21 cellular contexts compared by ENCODE assay signal in genomic region chr15:49990835-49991540, GRCh38.
A peak's percentile ranks its signal among the peaks of the same experiment; 100 is the strongest.
DNase-seq lines count a peak whose midpoint lies in the region; ATAC-seq, FAIRE-seq and TF ChIP-seq lines count a peak whose summit lies in the region.
"Had no signal": no experiment of that assay in that cellular context is flagged by ENCODE, and none has a peak within 500 bp of the region (broad histone marks: within the 10 kb centered on the region; RNA-seq: fewer than 3 reads in every experiment).

No MANE protein-coding gene starts in this region.

- H3K4me2 ChIP-seq in neural cell (ENCODE audit: low read length), result no peak overlapping the region

- FAIRE-seq in GM19239 (lab: Jason Lieb, UNC), result peak; percentile 49
- FAIRE-seq: colon, islet of Langerhans had no signal

- DNase-seq in AG04449 (ENCODE audit: low read depth, low spot score) (peak; percentile 33), GM19239 (ENCODE audit: insufficient read length, low spot score) (no peak), esophagus muscularis mucosa (ENCODE audit: extremely low spot score) (no peak), dorsolateral prefrontal cortex (no peak), GM20000 (ENCODE audit: low spot score) (no peak), lower lobe of right lung (no peak)
- DNase-seq: activated CD4-positive, alpha-beta T cell treated with anti-CD3 and anti-CD28 coated beads, Interleukin-2, amount 10 ng/mL, durations not matched to agents 7 days and 5 days; activated naive CD4-positive, alpha-beta T cell; CD8-positive, alpha-beta T cell; DMS53; H9; head of caudate nucleus; mammary epithelial cell; naive thymus-derived CD4-positive, alpha-beta T cell; stimulated activated CD4-positive, alpha-beta T cell treated with anti-CD3 and anti-CD28 coated beads, Interleukin-4, amount 100 ng/mL, for 4 hours; substantia nigra had no signal

- H3K79me2 ChIP-seq in neural cell (replicated peaks; ENCODE audit: insufficient read depth, low read length), result no peaks in the 10 kb centered on the region

- TF ChIP-seq CTCF in AG04449 (IDR thresholded peaks at IDR 0.05; ENCODE audit: insufficient read depth, low read length, missing control alignments), result no peak
- TF ChIP-seq CTCF in esophagus muscularis mucosa (IDR thresholded peaks at IDR 0.05), result no peak
- no peak for TF ChIP-seq CTCF in neural cell (IDR thresholded peaks at IDR 0.05; ENCODE audit: poor library complexity, severe bottlenecking)
- TF ChIP-seq CTCF in dorsolateral prefrontal cortex (IDR thresholded peaks at IDR 0.05 in 54 of 56, conservative IDR thresholded peaks at IDR 0.05 in 2 of 56; ENCODE audit: low read depth in 1 of 56, partially characterized antibody in 56 of 56), result no peak
- no peak for TF ChIP-seq CTCF in GM20000 (IDR thresholded peaks at IDR 0.05; ENCODE audit: extremely low read depth, missing control alignments)
- no peak for TF ChIP-seq CTCF in lower lobe of right lung (IDR thresholded peaks at IDR 0.05)

- peak overlapping the region; percentile 28 to 60 (median 40) for H3K27ac ChIP-seq in esophagus muscularis mucosa (replicated peaks in 1 of 4)
- no peak overlapping the region for H3K27ac ChIP-seq in neural cell (ENCODE audit: low read length)
- H3K27ac ChIP-seq in dorsolateral prefrontal cortex, result no peak overlapping the region
- H3K27ac ChIP-seq in lower lobe of right lung, result no peak overlapping the region
- H3K27ac ChIP-seq: skin epidermis had no signal

- ATAC-seq in HG03135 (IDR thresholded peaks at IDR 0.05; ENCODE audit: unreplicated experiment) (no peak), lower lobe of right lung (no peak)
- ATAC-seq: CD8-positive, alpha-beta T cell; naive thymus-derived CD4-positive, alpha-beta T cell had no signal

- WGBS in esophagus muscularis mucosa, result 52% methylated on average over 6 of the region's 6 CpGs

- no peak for TF ChIP-seq RAD21 in neural cell (conservative IDR thresholded peaks at IDR 0.05)

- H4K20me1 ChIP-seq in neural cell (ENCODE audit: insufficient read depth), result no peaks in the 10 kb centered on the region

- H3K4me1 ChIP-seq in esophagus muscularis mucosa, result peaks cover 24 to 94% (median 71%) of the 10 kb centered on the region in 4 donors
- H3K4me1 ChIP-seq in lower lobe of right lung, result peaks cover 4% of the 10 kb centered on the region

- no peak for TF ChIP-seq POLR2A in esophagus muscularis mucosa (IDR thresholded peaks at IDR 0.05; ENCODE audit: low read depth)

- H3K4me3 ChIP-seq in AG04449 (ENCODE audit: low read depth, low read length) (no peak overlapping the region), esophagus muscularis mucosa (no peak overlapping the region), neural cell (ENCODE audit: low read length) (no peak overlapping the region), dorsolateral prefrontal cortex (no peak overlapping the region), lower lobe of right lung (no peak overlapping the region)
- H3K4me3 ChIP-seq: skin epidermis had no signal

- CTCF ChIA-PET in AG04449 (lab: Yijun Ruan, JAX), result interaction anchor here (1.2 to 3.5 kb wide), 3 partner anchors 12 to 568 kb away, joined by 3 to 22 read pairs (median 3); no protein-coding TSS in a partner anchor

- no peaks in the 10 kb centered on the region for H3K9me3 ChIP-seq in esophagus muscularis mucosa
- H3K9me3 ChIP-seq in neural cell (ENCODE audit: low read length), result no peaks in the 10 kb centered on the region
- no peaks in the 10 kb centered on the region for H3K9me3 ChIP-seq in lower lobe of right lung

- no peaks in the 10 kb centered on the region for H3K9me2 ChIP-seq in neural cell (ENCODE audit: insufficient read depth, low read length)

- no peaks in the 10 kb centered on the region for H3F3A ChIP-seq in neural cell (ENCODE audit: insufficient read depth, low read length, poor library complexity, severe bottlenecking)

- no peak overlapping the region for H3K9ac ChIP-seq in neural cell (ENCODE audit: low read length)

- H2AFZ ChIP-seq in neural cell (ENCODE audit: low read depth, low read length), result no peak overlapping the region

- H3K36me3 ChIP-seq in esophagus muscularis mucosa (no peaks in the 10 kb centered on the region), neural cell (ENCODE audit: insufficient read depth, low read length) (no peaks in the 10 kb centered on the region), lower lobe of right lung (no peaks in the 10 kb centered on the region)

- H3K27me3 ChIP-seq in esophagus muscularis mucosa (no peaks in the 10 kb centered on the region), neural cell (ENCODE audit: insufficient read depth, low read depth, low read length) (no peaks in the 10 kb centered on the region), dorsolateral prefrontal cortex (no peaks in the 10 kb centered on the region), lower lobe of right lung (ENCODE audit: low read depth) (no peaks in the 10 kb centered on the region)

- no peak for TF ChIP-seq EP300 in esophagus muscularis mucosa (IDR thresholded peaks at IDR 0.05)
- peak; percentile 76 for TF ChIP-seq EP300 in neural cell (conservative IDR thresholded peaks at IDR 0.05; ENCODE audit: poor library complexity, severe bottlenecking)

- POLR2A ChIA-PET in AG04449 (lab: Yijun Ruan, JAX), result no interaction called here

- intact Hi-C loops in esophagus muscularis mucosa (cut with DNase I), result loop anchor here (10.0 kb wide), 1 partner anchor 356 kb away; no protein-coding TSS in a partner anchor
- intact Hi-C loops in dorsolateral prefrontal cortex (cut with DNase I), result no loop called here
- intact Hi-C loops in lower lobe of right lung (cut with DNase I), result no loop called here

TF ChIP-seq in neural cell, 6 proteins besides CTCF, POLR2A, EP300 and RAD21:
- TF ChIP-seq TAF1 (IDR thresholded peaks at IDR 0.05; ENCODE audit: low read depth) (no peak), POLR2AphosphoS5 (IDR thresholded peaks at IDR 0.05) (peak; percentile 62)

Comparison
In these comparisons a context has a peak if more than half of its experiments do, and no peak if none do; other contexts are left out.
1. H3K27ac ChIP-seq: peak in esophagus muscularis mucosa (4 of 4); none in neural cell (single experiment), dorsolateral prefrontal cortex (0 of 59) and lower lobe of right lung (single experiment).